8 cellular contexts compared by ENCODE assay signal in the genomic region with DNA sequence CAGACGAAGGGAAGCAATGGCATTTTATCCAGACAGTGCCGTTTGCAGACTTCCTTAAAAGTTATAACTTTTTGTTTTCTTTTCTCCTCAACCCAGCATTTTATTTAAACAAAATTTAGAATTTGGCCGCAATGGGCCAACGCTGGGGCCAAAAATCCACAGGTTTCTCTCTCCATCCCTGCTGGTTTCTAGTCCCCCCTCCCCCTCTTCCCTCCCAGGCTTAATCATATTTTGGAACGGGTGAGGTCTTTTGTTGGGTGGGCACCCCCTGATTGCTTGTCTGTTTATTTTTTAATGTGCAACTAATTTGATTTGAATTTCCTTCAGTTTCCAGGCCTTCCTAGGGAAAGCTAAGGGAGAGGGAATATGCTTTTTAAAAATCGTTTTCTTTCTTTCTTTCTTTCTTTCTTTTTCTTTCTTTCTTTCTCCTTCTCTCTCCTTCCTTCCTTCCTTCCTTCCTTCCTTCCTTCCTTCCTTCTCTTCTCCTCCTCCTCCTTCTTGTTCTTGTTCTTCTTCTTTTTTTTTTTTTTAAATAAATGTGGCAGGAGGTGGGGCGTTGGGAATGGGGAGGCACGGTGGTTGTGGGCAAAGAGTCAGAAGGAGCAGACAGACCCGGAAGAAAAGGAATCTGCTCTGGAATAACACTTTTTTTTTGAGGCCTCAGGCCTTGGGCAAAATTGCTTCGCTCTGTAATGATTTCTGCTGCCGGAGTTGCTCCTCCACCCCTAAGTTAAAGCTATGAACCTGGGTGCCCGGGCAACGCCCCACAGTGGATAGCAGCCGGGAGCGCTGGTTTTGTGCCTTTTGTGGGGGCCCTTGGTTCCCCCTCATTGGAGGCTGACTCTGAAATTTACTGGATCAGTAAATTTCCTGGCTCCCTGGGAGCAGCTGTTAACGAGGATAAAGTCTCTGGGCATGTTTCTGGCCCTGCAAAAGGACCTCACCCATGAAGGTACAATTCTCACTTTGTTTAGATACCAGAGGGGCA. TPM values are rescaled to one million over a fixed set of nuclear protein-coding genes. Genes with fewer than 3 reads are reported as not detected.
DNase-seq lines count a peak whose midpoint lies in the region; ATAC-seq and TF ChIP-seq lines count a peak whose summit lies in the region.

No MANE protein-coding gene starts in this region.

- peak overlapping the region; percentile 94 for H3K27ac Mint-ChIP-seq in memory B cell

- H3K4me3 Mint-ChIP-seq in memory B cell, result peak overlapping the region; percentile 92

- H3K9me3 ChIP-seq in colonic mucosa (no peaks in the 10 kb centered on the region), aorta (ENCODE audit: control insufficient read depth, low read length) (no peaks in the 10 kb centered on the region)

- H3K9me3 Mint-ChIP-seq in memory B cell, result no peaks in the 10 kb centered on the region

- H3K36me3 Mint-ChIP-seq in memory B cell, result peaks cover 2% of the 10 kb centered on the region

- intact Hi-C loops in colonic mucosa (cut with DNase I), result no loop called here
- intact Hi-C loops in aorta (cut with DNase I), result loop anchor here (1.0 to 10.0 kb wide), 8 partner anchors 46 to 291 kb away; no protein-coding TSS in a partner anchor
- intact Hi-C loops in posterior vena cava (cut with DNase I), result loop anchor here in 1 of 2 donors (2.0 to 10.0 kb wide), 2 partner anchors 236 to 276 kb away; no protein-coding TSS in a partner anchor

- ATAC-seq in memory B cell (ENCODE audit: low read depth), result no peak
- ATAC-seq in aorta (ENCODE audit: low FRiP score), result no peak
- no peak for ATAC-seq in GM18873 (IDR thresholded peaks at IDR 0.05; ENCODE audit: low FRiP score, unreplicated experiment)

- H3K4me3 ChIP-seq in colonic mucosa, result peak overlapping the region; percentile 87
- peak overlapping the region; percentile 84 to 96 for H3K4me3 ChIP-seq in aorta (ENCODE audit: low read length in 2 of 2)

- DNase-seq in GM04504 (ENCODE audit: low read depth), result peak; percentile 36
- peak; percentile 48 for DNase-seq in NOMO-1 treated with DMSO at 0.1 percent for 48 hours (lab: John Stamatoyannopoulos, UW; ENCODE audit: unreplicated experiment)
- DNase-seq in colonic mucosa, result peak; percentile 68
- no peak for DNase-seq in memory B cell (ENCODE audit: low spot score in 2 of 2)
- no peak for DNase-seq in aorta
- no peak for DNase-seq in stimulated activated CD4-positive, alpha-beta T cell treated with anti-CD3 and anti-CD28 coated beads, Interleukin-2, amount 100 ng/mL, for 24 hours
- no peak for DNase-seq in posterior vena cava (ENCODE audit: low spot score)

- H3K36me3 ChIP-seq in colonic mucosa (no peaks in the 10 kb centered on the region), aorta (ENCODE audit: control insufficient read depth in 1 of 2, insufficient read depth in 2 of 2, low read length in 1 of 2) (no peaks in the 10 kb centered on the region)

- peaks cover 8% of the 10 kb centered on the region for H3K4me1 Mint-ChIP-seq in memory B cell

- H3K27me3 ChIP-seq in colonic mucosa, result no peaks in the 10 kb centered on the region
- H3K27me3 ChIP-seq in aorta (ENCODE audit: control insufficient read depth in 1 of 2, insufficient read depth in 2 of 2, low read length in 1 of 2), result no peaks in the 10 kb centered on the region

- TF ChIP-seq CTCF in colonic mucosa (IDR thresholded peaks at IDR 0.05), result no peak

- H3K27me3 Mint-ChIP-seq in memory B cell, result peaks cover 2% of the 10 kb centered on the region

- H3K27ac ChIP-seq in colonic mucosa (peak overlapping the region; percentile 99), aorta (ENCODE audit: low read depth in 1 of 2, low read length in 2 of 2) (peak overlapping the region; percentile 78 to 91)

- H3K4me1 ChIP-seq in colonic mucosa, result peaks cover 7% of the 10 kb centered on the region
- peaks cover 3 to 6% of the 10 kb centered on the region in 2 donors for H3K4me1 ChIP-seq in aorta (ENCODE audit: control insufficient read depth in 1 of 2, insufficient read depth in 2 of 2, low read length in 2 of 2)

- 1 to 2% methylated on average over 16 of the region's 16 CpGs for WGBS in aorta, 2 donors

- peak overlapping the region; percentile 92 to 96 for H3K9ac ChIP-seq in colonic mucosa (ENCODE audit: low read depth in 2 of 2, low read length in 2 of 2)

RNA-seq across cellular contexts. Expression of a gene that starts 1.9 kb away (rescaled TPM):
- total RNA-seq in colonic mucosa (100 to 1,000 TPM in 1 of 2 donors, 10 to 100 TPM in 1; 66.7 to 142 TPM), aorta (100 to 1,000 TPM; 223 to 239 TPM), posterior vena cava (100 to 1,000 TPM; 142 to 167 TPM)
- 10 to 100 TPM; 12.5 to 16.5 TPM for polyA plus RNA-seq in aorta

Comparison
In these comparisons a context has a peak if more than half of its experiments do, and no peak if none do; other contexts are left out.
1. DNase-seq: peak in GM04504 (single experiment), NOMO-1 treated with DMSO at 0.1 percent for 48 hours (single experiment) and colonic mucosa (single experiment); none in memory B cell (0 of 2), aorta (0 of 2), stimulated activated CD4-positive, alpha-beta T cell treated with anti-CD3 and anti-CD28 coated beads, Interleukin-2, amount 100 ng/mL, for 24 hours (0 of 2) and posterior vena cava (single experiment).